9 cellular contexts compared by ENCODE assay signal in genomic region chr20:63957690-63958441, GRCh38. TPM values are rescaled to one million over a fixed set of nuclear protein-coding genes. Genes with fewer than 3 reads are reported as not detected.
A peak's percentile ranks its signal among the peaks of the same experiment; 100 is the strongest.
DNase-seq lines count a peak whose midpoint lies in the region; ATAC-seq and TF ChIP-seq lines count a peak whose summit lies in the region.
"Had no signal": no experiment of that assay in that cellular context is flagged by ENCODE, and none has a peak within 500 bp of the region (broad histone marks: within the 10 kb centered on the region; RNA-seq: fewer than 3 reads in every experiment).

No MANE protein-coding gene starts in this region.

- H3K4me1 Mint-ChIP-seq in CD4-positive, CD25-positive, alpha-beta regulatory T cell, result peaks cover 0 to 34% (median 13%) of the 10 kb centered on the region in 4 donors
- peaks cover 44% of the 10 kb centered on the region for H3K4me1 Mint-ChIP-seq in activated T-cell treated with anti-CD3 and anti-CD28 coated beads, Interleukin-2, amount 50 U/mL, for 72 hours (ENCODE audit: low read depth)

- H3K9me3 Mint-ChIP-seq in CD4-positive, CD25-positive, alpha-beta regulatory T cell, result no peaks in the 10 kb centered on the region
- H3K9me3 Mint-ChIP-seq in activated T-cell treated with anti-CD3 and anti-CD28 coated beads, Interleukin-2, amount 50 U/mL, for 72 hours, result no peaks in the 10 kb centered on the region

- H3K27me3 Mint-ChIP-seq in CD4-positive, CD25-positive, alpha-beta regulatory T cell, result no peaks in the 10 kb centered on the region
- no peaks in the 10 kb centered on the region for H3K27me3 Mint-ChIP-seq in activated T-cell treated with anti-CD3 and anti-CD28 coated beads, Interleukin-2, amount 50 U/mL, for 72 hours (ENCODE audit: low read depth)

- H3K36me3 Mint-ChIP-seq in CD4-positive, CD25-positive, alpha-beta regulatory T cell, result peaks cover 7% of the 10 kb centered on the region
- peaks cover 2% of the 10 kb centered on the region in 2 donors for H3K36me3 Mint-ChIP-seq in activated T-cell treated with anti-CD3 and anti-CD28 coated beads, Interleukin-2, amount 50 U/mL, for 72 hours (ENCODE audit: insufficient read depth in 2 of 2)

- H2AFZ ChIP-seq in Karpas-422 (ENCODE audit: low read length), result peak overlapping the region; percentile 45; the same call in 1 of the 2 replicates

- peaks cover 29% of the 10 kb centered on the region for H3K79me2 ChIP-seq in Karpas-422 (ENCODE audit: low read length)

- in situ Hi-C loops in transverse colon (cut with MboI; ENCODE audit: low pct_ligation_motif_present in 1 of 4, low pct_unique_long_range_greater_than_20kb in 1 of 4, low sequenced_read_pairs in 3 of 4), result no loop called here

- peak overlapping the region in 1 of 3 donors; percentile 92 for H3K27ac Mint-ChIP-seq in CD4-positive, CD25-positive, alpha-beta regulatory T cell
- peak overlapping the region; percentile 65 for H3K27ac Mint-ChIP-seq in activated T-cell treated with anti-CD3 and anti-CD28 coated beads, Interleukin-2, amount 50 U/mL, for 72 hours

- TF ChIP-seq POLR2A in transverse colon (IDR thresholded peaks at IDR 0.05), result no peak

- intact Hi-C loops in transverse colon (cut with DNase I; ENCODE audit: low total_unique reads), result no loop called here

- H3K4me3 Mint-ChIP-seq in CD4-positive, CD25-positive, alpha-beta regulatory T cell, result peak overlapping the region; percentile 72 to 89 (median 83)
- peak overlapping the region; percentile 82 to 89 for H3K4me3 Mint-ChIP-seq in activated T-cell treated with anti-CD3 and anti-CD28 coated beads, Interleukin-2, amount 50 U/mL, for 72 hours

- ATAC-seq in CD4-positive, CD25-positive, alpha-beta regulatory T cell (ENCODE audit: low read depth in 2 of 2), result no peak
- ATAC-seq in activated T-cell treated with anti-CD3 and anti-CD28 coated beads, Interleukin-2, amount 50 U/mL, for 72 hours (replicated peaks in 1 of 2), result no peak
- ATAC-seq in left lobe of liver (peak; percentile 3), GM18517 (IDR thresholded peaks at IDR 0.05; ENCODE audit: unreplicated experiment) (no peak)

- no peaks in the 10 kb centered on the region for H3K27me3 ChIP-seq in CD4-positive, CD25-positive, alpha-beta regulatory T cell (ENCODE audit: control insufficient read depth, insufficient read depth, low read length)
- H3K27me3 ChIP-seq in Karpas-422 (ENCODE audit: low read length) (no peaks in the 10 kb centered on the region), transverse colon (no peaks in the 10 kb centered on the region)
- H3K27me3 ChIP-seq: body of pancreas had no signal

- H3K4me2 ChIP-seq in Karpas-422 (ENCODE audit: low read depth, low read length, poor library complexity, severe bottlenecking), result peak overlapping the region; percentile 97

- no peak for TF ChIP-seq CTCF in transverse colon (IDR thresholded peaks at IDR 0.05)

- no peaks in the 10 kb centered on the region for H3K9me3 ChIP-seq in CD4-positive, CD25-positive, alpha-beta regulatory T cell (ENCODE audit: control insufficient read depth in 2 of 2, low read length in 2 of 2)
- no peaks in the 10 kb centered on the region for H3K9me3 ChIP-seq in Karpas-422 (ENCODE audit: low read length)
- H3K9me3 ChIP-seq in transverse colon, result no peaks in the 10 kb centered on the region
- H3K9me3 ChIP-seq: body of pancreas had no signal

- H3K4me3 ChIP-seq in CD4-positive, CD25-positive, alpha-beta regulatory T cell (ENCODE audit: low read depth, low read length), result no peak overlapping the region
- H3K4me3 ChIP-seq in Karpas-422 (ENCODE audit: low read length), result peak overlapping the region; percentile 72; the same call in 1 of the 2 replicates
- peak overlapping the region in 2 of 4 donors; percentile 90 to 93 for H3K4me3 ChIP-seq in transverse colon

- 44% methylated on average over 8 of the region's 13 CpGs; no CpG with 5 or more reads in 1 of the 2 donors for WGBS in transverse colon (ENCODE audit: low coverage in 1 of 2), 2 donors

- H3K36me3 ChIP-seq in CD4-positive, CD25-positive, alpha-beta regulatory T cell (ENCODE audit: control insufficient read depth, insufficient read depth, low read length), result peaks cover 8% of the 10 kb centered on the region
- H3K36me3 ChIP-seq in Karpas-422 (ENCODE audit: insufficient read depth, low read length), result no peaks in the 10 kb centered on the region
- no peaks in the 10 kb centered on the region for H3K36me3 ChIP-seq in transverse colon

- peaks cover 18% of the 10 kb centered on the region; the same call in 1 of the 2 replicates for H4K20me1 ChIP-seq in Karpas-422 (ENCODE audit: insufficient read depth, low read depth, low read length)

- peaks cover 37% of the 10 kb centered on the region for H3K4me1 ChIP-seq in CD4-positive, CD25-positive, alpha-beta regulatory T cell (ENCODE audit: control insufficient read depth, insufficient read depth, low read length, poor library complexity, severe bottlenecking)
- H3K4me1 ChIP-seq in Karpas-422 (ENCODE audit: low read length) (peaks cover 42% of the 10 kb centered on the region), transverse colon (peaks cover 22 to 42% (median 37%) of the 10 kb centered on the region in 4 donors)

- H3K9ac ChIP-seq in Karpas-422 (ENCODE audit: low read length), result peak overlapping the region; percentile 74

- no peaks in the 10 kb centered on the region for H3K9me2 ChIP-seq in Karpas-422 (replicated peaks; ENCODE audit: insufficient read depth, low read length)

- peak overlapping the region; percentile 79 for H3K27ac ChIP-seq in CD4-positive, CD25-positive, alpha-beta regulatory T cell (ENCODE audit: insufficient read depth, low read length, poor library complexity, severe bottlenecking)
- H3K27ac ChIP-seq in Karpas-422 (ENCODE audit: low read length), result no peak overlapping the region
- H3K27ac ChIP-seq in transverse colon, result peak overlapping the region; percentile 89 to 97 (median 92)
- no peak overlapping the region for H3K27ac ChIP-seq in substantia nigra (ENCODE audit: low read depth, low read length, poor library complexity, severe bottlenecking)

- DNase-seq in CD4-positive, CD25-positive, alpha-beta regulatory T cell, result peak in 1 of 3 donors; percentile 26
- DNase-seq in Karpas-422 (peak; percentile 58), left lobe of liver (ENCODE audit: low spot score) (no peak), transverse colon (peak; percentile 89), substantia nigra (lab: John Stamatoyannopoulos, UW) (no peak)
- DNase-seq in activated T-cell treated with anti-CD3 and anti-CD28 coated beads, Interleukin-2, amount 50 U/mL, for 72 hours, result peak; percentile 54 to 65
- DNase-seq in central memory CD4-positive, alpha-beta T cell, result no peak

- TF ChIP-seq EP300 in transverse colon (IDR thresholded peaks at IDR 0.05; ENCODE audit: low read depth), result no peak

RNA-seq across cellular contexts. Expression of gene UCKL1, which starts 1.6 kb away (rescaled TPM):
- 43.0 TPM for total RNA-seq in CD4-positive, CD25-positive, alpha-beta regulatory T cell
- polyA plus RNA-seq in CD4-positive, CD25-positive, alpha-beta regulatory T cell, result 10 to 100 TPM; 25.1 to 35.7 (median 31.6) TPM
- total RNA-seq in Karpas-422 (2014; rRNA removed; shearing (Covaris generic); ENCODE audit: low replicate concordance), result 32.3 and 35.3 TPM in 2 replicates
- total RNA-seq in activated T-cell treated with anti-CD3 and anti-CD28 coated beads, Interleukin-2, amount 50 U/mL, for 72 hours, result 10 to 100 TPM; 27.9 to 33.1 TPM
- total RNA-seq in left lobe of liver (20.2 TPM), transverse colon (100 to 1,000 TPM in 1 of 4 donors, 10 to 100 TPM in 3; 41.1 to 189 (median 68.5) TPM)

RNA-seq across cellular contexts. Expression of gene ZNF512B, which starts 11.9 kb away (rescaled TPM):
- total RNA-seq in CD4-positive, CD25-positive, alpha-beta regulatory T cell, result 21.2 TPM
- under 1 TPM; 0.41 to 0.47 (median 0.45) TPM for polyA plus RNA-seq in CD4-positive, CD25-positive, alpha-beta regulatory T cell
- 4.2 and 9.0 TPM in 2 replicates for total RNA-seq in Karpas-422 (2014; rRNA removed; shearing (Covaris generic); ENCODE audit: low replicate concordance)
- 10 to 100 TPM; 20.0 to 20.6 TPM for total RNA-seq in activated T-cell treated with anti-CD3 and anti-CD28 coated beads, Interleukin-2, amount 50 U/mL, for 72 hours
- total RNA-seq in left lobe of liver (21.4 TPM), transverse colon (1 to 10 TPM; 1.8 to 5.2 (median 2.1) TPM)

RNA-seq across cellular contexts. Expression of gene SAMD10, which starts 21.6 kb away (rescaled TPM):
- 14.3 TPM for total RNA-seq in CD4-positive, CD25-positive, alpha-beta regulatory T cell
- polyA plus RNA-seq in CD4-positive, CD25-positive, alpha-beta regulatory T cell, result 1 to 10 TPM; 5.9 to 8.3 (median 7.2) TPM
- 11.7 and 13.0 TPM in 2 replicates for total RNA-seq in Karpas-422 (2014; rRNA removed; shearing (Covaris generic); ENCODE audit: low replicate concordance)
- total RNA-seq in activated T-cell treated with anti-CD3 and anti-CD28 coated beads, Interleukin-2, amount 50 U/mL, for 72 hours, result 10 to 100 TPM; 54.6 to 77.0 TPM
- total RNA-seq in left lobe of liver (3.5 TPM), transverse colon (10 to 100 TPM in 3 of 4 donors, 1 to 10 TPM in 1; 5.9 to 86.2 (median 19.4) TPM)

RNA-seq across cellular contexts. Expression of gene PRPF6, which starts 23.1 kb away (rescaled TPM):
- 61.8 TPM for total RNA-seq in CD4-positive, CD25-positive, alpha-beta regulatory T cell
- 10 to 100 TPM; 76.8 to 85.3 (median 80.1) TPM for polyA plus RNA-seq in CD4-positive, CD25-positive, alpha-beta regulatory T cell
- total RNA-seq in Karpas-422 (2014; rRNA removed; shearing (Covaris generic); ENCODE audit: low replicate concordance), result 24.2 and 40.7 TPM in 2 replicates
- 10 to 100 TPM; 77.5 to 95.7 TPM for total RNA-seq in activated T-cell treated with anti-CD3 and anti-CD28 coated beads, Interleukin-2, amount 50 U/mL, for 72 hours
- 24.2 TPM for total RNA-seq in left lobe of liver
- total RNA-seq in transverse colon, result 10 to 100 TPM; 29.2 to 55.7 (median 51.8) TPM

Comparison
In these comparisons a context has a peak if more than half of its experiments do, and no peak if none do; other contexts are left out.
1. DNase-seq: peak in Karpas-422 (single experiment), activated T-cell treated with anti-CD3 and anti-CD28 coated beads, Interleukin-2, amount 50 U/mL, for 72 hours (2 of 2) and transverse colon (single experiment); none in left lobe of liver (single experiment), central memory CD4-positive, alpha-beta T cell (single experiment) and substantia nigra (0 of 49).
2. H3K27ac ChIP-seq: peak in CD4-positive, CD25-positive, alpha-beta regulatory T cell (single experiment) and transverse colon (4 of 4); none in Karpas-422 (single experiment) and substantia nigra (single experiment).